ENCODE assay signal across 25 cellular contexts in the genomic region with DNA sequence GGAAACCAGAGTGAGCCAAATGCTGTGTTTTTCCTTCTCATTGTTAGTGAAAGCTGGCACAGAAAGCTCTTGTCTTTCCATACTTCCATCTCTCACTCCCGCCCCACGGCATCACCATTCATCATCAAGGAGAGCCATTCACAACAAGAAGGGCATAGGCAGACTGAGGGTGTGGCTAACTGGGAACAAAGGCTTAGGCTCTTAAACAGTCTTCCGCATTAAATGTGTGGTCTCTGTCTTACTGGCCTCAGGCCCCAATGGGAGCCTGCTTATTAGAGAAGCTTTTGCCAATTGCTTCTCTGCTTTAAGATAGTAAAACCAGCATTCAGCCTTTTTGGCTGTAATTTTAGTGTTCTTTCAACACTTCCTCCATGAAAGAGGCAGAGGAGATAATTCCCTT. TPM values are rescaled to one million over a fixed set of nuclear protein-coding genes. Genes with fewer than 3 reads are reported as not detected.
"Had no signal": no experiment of that assay in that cellular context is flagged by ENCODE, and none has a peak within 500 bp of the region (broad histone marks: within the 10 kb centered on the region; RNA-seq: fewer than 3 reads in every experiment).

No MANE protein-coding gene starts in this region.

- H3K27ac Mint-ChIP-seq: activated T-cell treated with anti-CD3 and anti-CD28 coated beads, Interleukin-2, amount 50 U/mL, for 72 hours; dendritic cell treated with granulocyte-macrophage colony-stimulating factor and Interleukin-4, amounts not matched to agents 40 ng/mL and 50 ng/mL, for 4 days; stimulated activated naive B cell treated with anti-CD40 and anti-IgM and Interleukin-4, amounts not matched to agents 10 μg/mL and 1 μg/mL and 100 μg/mL, for 72 hours had no signal

- H3K4me1 ChIP-seq: adrenal gland, esophagus squamous epithelium, psoas muscle, sigmoid colon, thyroid gland had no signal

- H3K27me3 Mint-ChIP-seq: dendritic cell treated with granulocyte-macrophage colony-stimulating factor and Interleukin-4, amounts not matched to agents 40 ng/mL and 50 ng/mL, for 4 days; stimulated activated naive B cell treated with anti-CD40 and anti-IgM and Interleukin-4, amounts not matched to agents 10 μg/mL and 1 μg/mL and 100 μg/mL, for 72 hours had no signal

- H3K4me3 Mint-ChIP-seq: activated T-cell treated with anti-CD3 and anti-CD28 coated beads, Interleukin-2, amount 50 U/mL, for 72 hours; dendritic cell treated with granulocyte-macrophage colony-stimulating factor and Interleukin-4, amounts not matched to agents 40 ng/mL and 50 ng/mL, for 4 days; stimulated activated naive B cell treated with anti-CD40 and anti-IgM and Interleukin-4, amounts not matched to agents 10 μg/mL and 1 μg/mL and 100 μg/mL, for 72 hours had no signal

- H3K27me3 ChIP-seq: adrenal gland, esophagus squamous epithelium, foreskin keratinocyte, ovary, sigmoid colon, thyroid gland had no signal

- H3K36me3 ChIP-seq: adrenal gland, esophagus squamous epithelium, ovary, sigmoid colon, thyroid gland, WERI-Rb-1 had no signal

- H3K4me1 Mint-ChIP-seq: stimulated activated naive B cell treated with anti-CD40 and anti-IgM and Interleukin-4, amounts not matched to agents 10 μg/mL and 1 μg/mL and 100 μg/mL, for 72 hours had no signal

- H3K4me3 ChIP-seq: adrenal gland, esophagus squamous epithelium, ovary, psoas muscle, sigmoid colon, thyroid gland had no signal

- H3K9me3 ChIP-seq: adrenal gland, ovary, psoas muscle, thyroid gland had no signal

- DNase-seq: activated CD4-positive, alpha-beta T cell treated with anti-CD3 and anti-CD28 coated beads, Interleukin-2, amount 50 U/mL, for 4 hours; activated effector memory CD4-positive, alpha-beta T cell treated with anti-CD3 and anti-CD28 coated beads, Interleukin-2, amount 50 U/mL, for 16 hours; activated naive CD4-positive, alpha-beta T cell treated with anti-CD3 and anti-CD28 coated beads, Interleukin-2, amount 50 U/mL, for 16 hours; activated T-cell treated with anti-CD3 and anti-CD28 coated beads, Interleukin-2, amount 50 U/mL, for 72 hours; adrenal gland; effector CD8-positive, alpha-beta T cell; esophagus squamous epithelium; foreskin keratinocyte; glutamatergic neuron; hypothalamus; ovary; psoas muscle; sigmoid colon; stimulated activated naive B cell treated with anti-CD40 and anti-IgM and Interleukin-4, amounts not matched to agents 10 μg/mL and 1 μg/mL and 100 μg/mL, for 72 hours; SW 1271; T-helper 2 cell; thyroid gland; WERI-Rb-1 had no signal

- H3K27ac ChIP-seq: adrenal gland, esophagus squamous epithelium, foreskin keratinocyte, ovary, psoas muscle, sigmoid colon, thyroid gland, WERI-Rb-1 had no signal

- ATAC-seq: activated T-cell treated with anti-CD3 and anti-CD28 coated beads, Interleukin-2, amount 50 U/mL, for 72 hours; foreskin keratinocyte; left lobe of liver; psoas muscle; stimulated activated naive B cell treated with anti-CD40 and anti-IgM and Interleukin-4, amounts not matched to agents 10 μg/mL and 1 μg/mL and 100 μg/mL, for 72 hours had no signal

RNA-seq across cellular contexts. Expression of gene TNFSF18, which starts 51.4 kb away (rescaled TPM):
- total RNA-seq: activated CD8-positive, alpha-beta memory T cell treated with anti-CD3 and anti-CD28 coated beads for 36 hours; activated T-cell treated with anti-CD3 and anti-CD28 coated beads, Interleukin-2, amount 50 U/mL, for 72 hours; bronchial epithelial cell; chondrocyte; thyroid gland; ureter had no signal
- polyA plus RNA-seq: neural cell, ovary had no signal
